ENCODE assay signal across 18 cellular contexts in the genomic region with DNA sequence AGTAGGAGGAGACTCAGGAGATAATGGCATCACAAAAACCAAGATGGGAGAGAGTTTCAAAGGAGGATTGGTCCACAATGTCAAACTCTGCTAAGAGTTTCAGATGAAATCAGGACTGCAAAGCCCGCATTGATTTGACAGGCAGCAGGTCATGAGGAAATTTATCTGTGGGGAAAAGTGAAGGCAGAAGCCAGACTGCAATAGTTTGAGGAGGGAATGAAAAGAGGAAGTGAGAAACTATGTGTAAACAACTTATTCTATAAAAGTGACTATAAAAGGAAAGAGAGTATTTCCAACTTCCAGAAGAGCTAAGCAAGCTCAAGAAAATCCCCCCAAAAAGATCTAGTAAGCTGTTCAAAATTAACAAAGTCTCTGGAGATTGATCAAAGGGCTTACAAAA.
DNase-seq lines count a peak whose midpoint lies in the region; ATAC-seq, FAIRE-seq and TF ChIP-seq lines count a peak whose summit lies in the region.
"Had no signal": no experiment of that assay in that cellular context is flagged by ENCODE, and none has a peak within 500 bp of the region (broad histone marks: within the 10 kb centered on the region; RNA-seq: fewer than 3 reads in every experiment).

No MANE protein-coding gene starts in this region.

- TF ChIP-seq POLR2A in GM18505 (IDR thresholded peaks at IDR 0.05; ENCODE audit: borderline replicate concordance, extremely low read depth, insufficient read depth, insufficient read length), result no peak
- no peak for TF ChIP-seq POLR2A in GM12878 (IDR thresholded peaks at IDR 0.05; ENCODE audit: low read depth, low read length)

- intact Hi-C loops in GM12878 (cut with micrococcal nuclease; ENCODE audit: unreplicated experiment), result no loop called here

- H3K4me1 ChIP-seq in GM12878 (ENCODE audit: control insufficient read depth, insufficient read depth, low read length), result no peaks in the 10 kb centered on the region

- no peaks in the 10 kb centered on the region for H3K27me3 ChIP-seq in GM12878 (replicated peaks in 1 of 2; ENCODE audit: control insufficient read depth in 2 of 2, insufficient read depth in 2 of 2, low read length in 1 of 2)

- TF ChIP-seq CTCF in GM12878 (IDR thresholded peaks at IDR 0.05 in 2 of 3, conservative IDR thresholded peaks at IDR 0.05 in 1 of 3; ENCODE audit: control insufficient read depth in 2 of 3, extremely low read depth in 1 of 3, insufficient read depth in 1 of 3, low read depth in 3 of 3, low read length in 3 of 3), result no peak

- no peak overlapping the region for H3K4me2 ChIP-seq in GM12878 (ENCODE audit: control insufficient read depth, insufficient read depth)
- H3K4me2 ChIP-seq: PC-9 had no signal

- CTCF ChIA-PET in GM12878 (lab: Yijun Ruan, JAX), result interaction anchor here (2.5 kb wide), 1 partner anchor 43 kb away, joined by 6 read pairs; no protein-coding TSS in a partner anchor

- no peaks in the 10 kb centered on the region for H4K20me1 ChIP-seq in GM12878 (ENCODE audit: control insufficient read depth, insufficient read depth)

- H3K9me3 ChIP-seq in GM12878 (replicated peaks; ENCODE audit: control insufficient read depth, insufficient read depth, low read length), result no peaks in the 10 kb centered on the region

- no peak overlapping the region for H2AFZ ChIP-seq in GM12878 (ENCODE audit: control insufficient read depth, low read depth, low read length)
- H2AFZ ChIP-seq: PC-9 had no signal

- H3K27ac ChIP-seq in GM12878 (ENCODE audit: control insufficient read depth, insufficient read depth), result no peak overlapping the region
- H3K27ac ChIP-seq: PC-9 had no signal

- RAD21 ChIA-PET in GM12878 (lab: Charles Lee; ENCODE audit: unreplicated experiment), result no interaction called here

- WGBS in GM12878 (ENCODE audit: insufficient coverage, insufficient replicate concordance, low lambda C conversion rate, missing lambda C conversion rate), result 0% methylated on average over 1 of the region's 1 CpG

- H3K79me2 ChIP-seq in GM12878 (ENCODE audit: control insufficient read depth, insufficient read depth, low read length), result no peaks in the 10 kb centered on the region

- no peak for TF ChIP-seq EP300 in GM12878 (IDR thresholded peaks at IDR 0.05; ENCODE audit: borderline replicate concordance in 1 of 2, control insufficient read depth in 1 of 2, low read depth in 2 of 2, low read length in 2 of 2)

- peak; percentile 55 for ATAC-seq in GM18505 (IDR thresholded peaks at IDR 0.05; ENCODE audit: unreplicated experiment)
- ATAC-seq in HG03378 (IDR thresholded peaks at IDR 0.05; ENCODE audit: unreplicated experiment), result peak; percentile 58
- no peak; the same call in 2 of the 3 replicates for ATAC-seq in GM12878
- no peak for ATAC-seq in GM18517 (IDR thresholded peaks at IDR 0.05; ENCODE audit: unreplicated experiment)
- no peak for ATAC-seq in GM19328 (IDR thresholded peaks at IDR 0.05; ENCODE audit: unreplicated experiment)
- ATAC-seq: SK-N-SH treated with all-trans-retinoic acid at 6 μM for 48 hours, T-helper 17 cell had no signal

- H3K9ac ChIP-seq in GM12878 (ENCODE audit: control insufficient read depth, insufficient read depth, low read length), result no peak overlapping the region

- H3K36me3 ChIP-seq in GM12878 (ENCODE audit: control insufficient read depth in 2 of 2, insufficient read depth in 2 of 2, low read length in 1 of 2), result no peaks in the 10 kb centered on the region

- in situ Hi-C loops in GM12878 (cut with MboI), result no loop called here

- SMC1A ChIA-PET in GM12878 (lab: Charles Lee; ENCODE audit: uncharacterized antibody, unreplicated experiment), result no interaction called here

- no peak for FAIRE-seq in GM12878 (lab: Jason Lieb, UNC)
- FAIRE-seq: TTC549 had no signal

- TF ChIP-seq RAD21 in GM12878 (IDR thresholded peaks at IDR 0.05; ENCODE audit: insufficient read depth, low read depth, low read length), result no peak

- no peak overlapping the region for H3K4me3 ChIP-seq in GM12878
- H3K4me3 ChIP-seq: PC-9 had no signal

- BruUV-seq in GM12878 (replicated peaks; lab: Mats Ljungman, UMichigan), result no TSS peak

- peak; percentile 70 for DNase-seq in NOMO-1 treated with DMSO at 0.1 percent for 48 hours (lab: John Stamatoyannopoulos, UW; ENCODE audit: unreplicated experiment)
- DNase-seq in GM12878 (ENCODE audit: low read depth, low spot score), result no peak
- no peak for DNase-seq in KG1 (lab: John Stamatoyannopoulos, UW)
- no peak for DNase-seq in effector CD4-positive, alpha-beta T cell
- DNase-seq: ACHN, H7, IMR-90, NCI-H1105 treated with DMSO at 0.1 percent for 48 hours, NCI-H187 treated with DMSO at 0.1 percent for 48 hours, NCI-H446, PC-9, T-helper 17 cell had no signal

- POLR2A ChIA-PET in GM12878 (lab: Charles Lee), result no interaction called here

TF ChIP-seq in GM12878, 131 proteins besides CTCF, POLR2A, EP300 and RAD21:
- TF ChIP-seq SPI1 (IDR thresholded peaks at IDR 0.05; ENCODE audit: borderline replicate concordance, insufficient read depth, low read depth, low read length) (peak; percentile 84), PAX5 (IDR thresholded peaks at IDR 0.05; ENCODE audit: borderline replicate concordance, low read depth, low read length) (no peak)
TF ChIP-seq in GM12878: peak in this region for 1.

Comparison
In these comparisons a context has a peak if more than half of its experiments do, and no peak if none do; other contexts are left out.
1. ATAC-seq: peak in GM18505 (single experiment) and HG03378 (single experiment); none in GM12878 (single experiment), GM18517 (single experiment) and GM19328 (single experiment).